In the genomic region with DNA sequence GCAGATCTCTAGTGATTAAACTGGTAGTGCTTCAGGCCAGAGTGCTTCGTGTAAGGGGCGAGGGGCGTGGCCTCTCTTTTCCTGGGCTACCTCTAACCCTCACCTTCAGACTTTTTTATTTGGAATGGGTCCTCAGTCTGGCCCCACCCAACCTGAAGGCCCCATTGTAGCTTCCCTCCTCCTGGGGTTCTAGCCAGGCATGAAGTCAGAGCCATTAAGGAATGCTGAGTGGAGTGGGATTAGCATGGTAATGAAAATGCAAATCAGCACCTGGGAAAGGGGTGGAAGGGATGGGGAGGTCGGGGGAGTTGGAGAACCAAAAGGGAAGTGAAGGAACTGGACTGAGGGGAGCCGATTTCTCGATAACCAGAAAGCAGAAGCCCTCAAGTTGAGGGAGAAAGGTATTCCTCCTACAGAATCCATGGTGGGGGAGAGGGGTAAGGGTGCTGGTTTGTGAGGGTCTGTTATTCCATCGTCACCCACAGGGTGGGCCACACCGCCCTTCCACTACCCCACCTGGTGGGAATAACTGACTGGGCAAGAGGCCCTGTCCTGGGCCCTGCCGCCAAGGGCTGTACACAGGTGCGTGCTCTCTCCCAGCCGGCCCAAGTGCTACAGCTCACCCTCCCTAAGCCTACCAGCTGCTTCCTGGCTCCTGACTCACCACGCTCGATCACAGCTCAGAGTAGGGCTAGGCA, we compare ENCODE assay signal across 16 cellular contexts. TPM values are rescaled to one million over a fixed set of nuclear protein-coding genes. Genes with fewer than 3 reads are reported as not detected.
DNase-seq lines count a peak whose midpoint lies in the region; ATAC-seq and TF ChIP-seq lines count a peak whose summit lies in the region.
"Had no signal": no experiment of that assay in that cellular context is flagged by ENCODE, and none has a peak within 500 bp of the region (broad histone marks: within the 10 kb centered on the region; RNA-seq: fewer than 3 reads in every experiment).

No MANE protein-coding gene starts in this region.

- DNase-seq in DMS 273 (lab: John Stamatoyannopoulos, UW; ENCODE audit: unreplicated experiment): peak; percentile 71
- DNase-seq in cerebellar cortex (ENCODE audit: low spot score): peak; percentile 71
- DNase-seq in left kidney (ENCODE audit: low read depth, low spot score): peak; percentile 47
- no peak for DNase-seq in type B pancreatic cell (ENCODE audit: extremely low spot score, unreplicated experiment)
- no peak for DNase-seq in pons (ENCODE audit: low spot score)
- DNase-seq: activated naive CD8-positive, alpha-beta T cell treated with anti-CD3 and anti-CD28 coated beads, Interleukin-2, amount 10 ng/mL, durations not matched to agents 7 days and 5 days; AML-193; effector CD8-positive, alpha-beta T cell; mucosa of descending colon; NCI-H146; PC-9; T-helper 9 cell had no signal

- H3K36me3 ChIP-seq in HUES64 (ENCODE audit: insufficient read depth, low read length): peaks cover 38% of the 10 kb centered on the region

- H3K27me3 Mint-ChIP-seq in type B pancreatic cell: no peaks in the 10 kb centered on the region

- peaks cover 5% of the 10 kb centered on the region for H3K36me3 Mint-ChIP-seq in type B pancreatic cell
- H3K36me3 Mint-ChIP-seq: activated naive CD8-positive, alpha-beta T cell treated with anti-CD3 and anti-CD28 coated beads, Interleukin-2, amount 10 ng/mL, durations not matched to agents 7 days and 5 days had no signal

- no peaks in the 10 kb centered on the region for H3K9me3 ChIP-seq in HUES64 (ENCODE audit: insufficient read depth, low read depth, low read length)
- H3K9me3 ChIP-seq: mucosa of descending colon had no signal

- 5% methylated on average over 13 of the region's 13 CpGs for WGBS in HUES64

- no peak for TF ChIP-seq CTCF in type B pancreatic cell (conservative IDR thresholded peaks at IDR 0.05)

- no peaks in the 10 kb centered on the region for H3K27me3 ChIP-seq in HUES64 (ENCODE audit: insufficient read depth, low read length)

- peak overlapping the region; percentile 85 for H3K9ac ChIP-seq in HUES64 (ENCODE audit: low read depth, low read length)

- no peaks in the 10 kb centered on the region for H3K9me3 Mint-ChIP-seq in type B pancreatic cell
- H3K9me3 Mint-ChIP-seq: activated naive CD8-positive, alpha-beta T cell treated with anti-CD3 and anti-CD28 coated beads, Interleukin-2, amount 10 ng/mL, durations not matched to agents 7 days and 5 days; IgD-negative memory B cell had no signal

- no peak overlapping the region for H3K4me3 Mint-ChIP-seq in type B pancreatic cell
- H3K4me3 Mint-ChIP-seq: activated naive CD8-positive, alpha-beta T cell treated with anti-CD3 and anti-CD28 coated beads, Interleukin-2, amount 10 ng/mL, durations not matched to agents 7 days and 5 days; IgD-negative memory B cell had no signal

- H3K4me1 Mint-ChIP-seq in type B pancreatic cell (ENCODE audit: unreplicated experiment): peaks cover 17% of the 10 kb centered on the region

- peak overlapping the region; percentile 99 for H3K27ac ChIP-seq in HUES64 (ENCODE audit: low read depth, low read length)
- H3K27ac ChIP-seq: PC-9 had no signal

- no peak overlapping the region for H3K27ac Mint-ChIP-seq in type B pancreatic cell
- H3K27ac Mint-ChIP-seq: activated naive CD8-positive, alpha-beta T cell treated with anti-CD3 and anti-CD28 coated beads, Interleukin-2, amount 10 ng/mL, durations not matched to agents 7 days and 5 days; IgD-negative memory B cell had no signal

- ATAC-seq in GM21528 (IDR thresholded peaks at IDR 0.05; ENCODE audit: low FRiP score, unreplicated experiment) (no peak), GM19463 (IDR thresholded peaks at IDR 0.05; ENCODE audit: unreplicated experiment) (no peak)
- ATAC-seq: mucosa of descending colon had no signal

- peak overlapping the region; percentile 65 for H3K4me3 ChIP-seq in HUES64 (ENCODE audit: low read length)
- H3K4me3 ChIP-seq: mucosa of descending colon, PC-9 had no signal

- peaks cover 26% of the 10 kb centered on the region for H3K4me1 ChIP-seq in HUES64 (ENCODE audit: insufficient read depth, low read length)

RNA-seq across cellular contexts. Expression of a gene that starts 14.1 kb away (rescaled TPM):
- polyA plus RNA-seq in HUES64 (2013, experiment 1 of 2): 14.5 TPM
- 15.4 TPM for polyA plus RNA-seq in HUES64 (2013, experiment 2 of 2)
- 5.6 and 11.1 TPM in 2 replicates for total RNA-seq in type B pancreatic cell (ENCODE audit: low replicate concordance)

RNA-seq across cellular contexts. Expression of a gene that starts 18.6 kb away (rescaled TPM):
- polyA plus RNA-seq in HUES64 (2013, experiment 1 of 2): 13.6 TPM
- polyA plus RNA-seq in HUES64 (2013, experiment 2 of 2): 17.4 TPM
- 14.3 and 16.4 TPM in 2 replicates for total RNA-seq in type B pancreatic cell (ENCODE audit: low replicate concordance)

RNA-seq across cellular contexts. Expression of a gene that starts 30.1 kb away (rescaled TPM):
- polyA plus RNA-seq in HUES64 (2013, experiment 1 of 2): 36.2 TPM
- 41.1 TPM for polyA plus RNA-seq in HUES64 (2013, experiment 2 of 2)
- 156 and 170 TPM in 2 replicates for total RNA-seq in type B pancreatic cell (ENCODE audit: low replicate concordance)

RNA-seq across cellular contexts. Expression of a gene that starts 41.1 kb away (rescaled TPM):
- polyA plus RNA-seq in HUES64 (2013, experiment 1 of 2): 13.9 TPM
- polyA plus RNA-seq in HUES64 (2013, experiment 2 of 2): 17.3 TPM
- total RNA-seq in type B pancreatic cell (ENCODE audit: low replicate concordance): 0.33 and 8.3 TPM in 2 replicates
- total RNA-seq: activated naive CD8-positive, alpha-beta T cell treated with anti-CD3 and anti-CD28 coated beads, Interleukin-2, amount 10 ng/mL, durations not matched to agents 7 days and 5 days; PC-9 had no signal

Comparison
In these comparisons a context has a peak if more than half of its experiments do, and no peak if none do; other contexts are left out.
1. DNase-seq: peak in DMS 273 (single experiment), cerebellar cortex (single experiment) and left kidney (single experiment); none in type B pancreatic cell (single experiment) and pons (single experiment).